9 cellular contexts compared by ENCODE assay signal in the genomic region with DNA sequence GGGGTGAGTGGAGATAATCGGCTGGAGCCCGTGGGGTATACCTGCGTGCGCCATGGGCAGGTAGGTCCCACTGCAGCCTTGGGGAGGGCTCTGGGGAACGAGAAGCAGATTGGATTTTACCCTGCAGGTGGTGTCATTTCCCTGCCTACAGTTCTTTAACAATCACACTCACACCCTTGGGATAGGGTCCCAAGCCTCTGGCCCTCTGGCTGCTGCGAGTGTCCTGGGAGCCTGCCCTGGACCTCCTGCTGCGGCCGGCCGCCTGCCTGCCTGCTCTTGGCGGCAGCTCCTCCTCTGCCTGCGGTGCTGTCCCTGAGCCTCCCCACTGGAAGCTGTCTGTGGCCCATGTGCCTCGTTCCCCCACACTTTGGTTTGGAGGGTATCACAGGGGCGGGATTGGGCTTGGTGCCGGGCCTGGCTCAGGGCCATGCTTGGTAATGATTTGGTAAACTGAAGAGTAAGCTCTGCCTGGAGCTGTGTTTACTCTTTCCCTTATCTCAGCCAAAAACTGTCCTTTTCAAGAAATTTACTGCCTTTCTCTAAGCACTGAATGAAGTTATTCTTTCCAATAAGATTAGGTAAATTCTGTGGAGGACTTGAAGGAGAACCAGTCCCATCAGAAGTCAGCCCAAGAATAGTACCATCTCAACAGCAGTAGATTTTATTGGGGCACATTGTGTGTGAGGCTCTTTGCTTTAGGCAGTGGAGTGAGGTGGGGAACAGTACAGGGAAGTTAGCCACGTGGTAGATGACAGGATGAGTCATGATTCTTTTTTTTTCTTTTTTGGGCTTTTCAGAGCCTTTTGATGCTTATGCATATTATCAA. TPM values are rescaled to one million over a fixed set of nuclear protein-coding genes. Genes with fewer than 3 reads are reported as not detected.
DNase-seq lines count a peak whose midpoint lies in the region; ATAC-seq, FAIRE-seq and TF ChIP-seq lines count a peak whose summit lies in the region.
"Had no signal": no experiment of that assay in that cellular context is flagged by ENCODE, and none has a peak within 500 bp of the region (broad histone marks: within the 10 kb centered on the region; RNA-seq: fewer than 3 reads in every experiment).

No MANE protein-coding gene starts in this region.

- peak overlapping the region; percentile 65; the same call in 2 of the 3 replicates for H3K27ac ChIP-seq in K562 (ENCODE audit: extremely low read depth, low read depth, low read length)
- H3K27ac ChIP-seq in lower lobe of right lung = peak overlapping the region; percentile 32
- H3K27ac ChIP-seq in testis = no peak overlapping the region

- H3K79me2 ChIP-seq in K562 (ENCODE audit: control insufficient read depth, insufficient read depth, low read length) = no peaks in the 10 kb centered on the region

- H3K36me3 ChIP-seq in K562 (ENCODE audit: control insufficient read depth, insufficient read depth, low read length) = no peaks in the 10 kb centered on the region
- H3K36me3 ChIP-seq in lower lobe of right lung = no peaks in the 10 kb centered on the region
- H3K36me3 ChIP-seq in testis (ENCODE audit: low read depth, missing control alignments) = no peaks in the 10 kb centered on the region

- TF ChIP-seq CTCF in K562 (IDR thresholded peaks at IDR 0.05 in 2 of 3, conservative IDR thresholded peaks at IDR 0.05 in 1 of 3; ENCODE audit: insufficient read depth in 2 of 3, low read depth in 1 of 3, low read length in 3 of 3) (0 out of 6 replicates have a peak, but pooled peaks of 1 of the 3 experiments have one; percentile 8), lower lobe of right lung (IDR thresholded peaks at IDR 0.05) (no peak), testis (IDR thresholded peaks at IDR 0.05) (no peak)

- FAIRE-seq in K562 (lab: Jason Lieb, UNC) = peak; percentile 83

- H3K9me1 ChIP-seq in K562 (ENCODE audit: control insufficient read depth, insufficient read depth, low read length) = no peaks in the 10 kb centered on the region

- DNase-seq in AG08396 (ENCODE audit: low spot score) (peak; percentile 54), Kasumi-1 (lab: John Stamatoyannopoulos, UW) (peak; percentile 26 to 48), K562 (ENCODE audit: extremely low read depth in 1 of 4, low spot score in 3 of 4) (peak; percentile 36 to 48 (median 41)), lower lobe of right lung (no peak), SHP77 (lab: John Stamatoyannopoulos, UW) (no peak), ureter (ENCODE audit: low spot score) (no peak), testis (no peak)
- DNase-seq: NCI-H1092 had no signal

- H3K27me3 ChIP-seq in K562 (ENCODE audit: control insufficient read depth in 2 of 2, insufficient read depth in 2 of 2, low read length in 2 of 2) (no peaks in the 10 kb centered on the region), lower lobe of right lung (ENCODE audit: low read depth) (no peaks in the 10 kb centered on the region), testis (no peaks in the 10 kb centered on the region)

- intact Hi-C loops in K562 (cut with micrococcal nuclease) (no loop called here), lower lobe of right lung (cut with DNase I) (no loop called here), testis (cut with DNase I; ENCODE audit: low total_unique reads) (no loop called here)

- BruUV-seq in K562 (replicated peaks; lab: Mats Ljungman, UMichigan) = no TSS peak

- H3K4me1 ChIP-seq in K562 (replicated peaks in 1 of 2; ENCODE audit: control insufficient read depth in 2 of 2, insufficient read depth in 2 of 2, low read length in 2 of 2) = peaks cover 8 to 14% of the 10 kb centered on the region in 2 experiments; a peak in 4 of 5 replicates
- peaks cover 47% of the 10 kb centered on the region for H3K4me1 ChIP-seq in lower lobe of right lung
- no peaks in the 10 kb centered on the region for H3K4me1 ChIP-seq in testis

- peak overlapping the region; percentile 47; the same call in 1 of the 2 replicates for H2AFZ ChIP-seq in K562 (ENCODE audit: low read depth, low read length)

- no peak overlapping the region for H3K4me3 ChIP-seq in K562
- no peak overlapping the region for H3K4me3 ChIP-seq in lower lobe of right lung
- no peak overlapping the region for H3K4me3 ChIP-seq in testis

- peaks cover 13% of the 10 kb centered on the region; the same call in 1 of the 2 replicates for H4K20me1 ChIP-seq in K562 (replicated peaks; ENCODE audit: control insufficient read depth, insufficient read depth, low read length)

- peak overlapping the region; percentile 23 to 57; a peak in 3 of 4 replicates for H3K9ac ChIP-seq in K562 (ENCODE audit: insufficient read depth in 1 of 2, low read depth in 2 of 2, low read length in 2 of 2)

- ATAC-seq in K562 = peak; percentile 90
- ATAC-seq in lower lobe of right lung = peak; percentile 45 to 63
- ATAC-seq in GM18867 (IDR thresholded peaks at IDR 0.05; ENCODE audit: unreplicated experiment) = no peak

- WGBS in K562 (ENCODE audit: insufficient coverage, low coverage, missing lambda C conversion rate) = 27% methylated on average over 11 of the region's 15 CpGs
- 85 to 86% methylated on average over 10 to 15 of the region's 15 CpGs for WGBS in testis, 2 donors

- H3K4me2 ChIP-seq in K562 (ENCODE audit: insufficient read depth, low read length) = peak overlapping the region; percentile 41; the same call in 1 of the 2 replicates

- POLR2A ChIA-PET in K562 (lab: Yijun Ruan, JAX) = interaction anchor here (0.6 to 1.3 kb wide), 3 partner anchors 11 to 1471 kb away, joined by 3 to 4 read pairs (median 3); no protein-coding TSS in a partner anchor

- in situ Hi-C loops in K562 (cut with MboI) = no loop called here

- TF ChIP-seq EP300 in K562 (IDR thresholded peaks at IDR 0.05; ENCODE audit: low read length) = no peak

- TF ChIP-seq POLR2A in K562 (conservative IDR thresholded peaks at IDR 0.05) (no peak), testis (IDR thresholded peaks at IDR 0.05) (no peak)

- CTCF ChIA-PET in K562 (lab: Yijun Ruan, JAX; ENCODE audit: low intra/inter-chr PET ratio) = no interaction called here

- H3K9me3 ChIP-seq in K562 (replicated peaks; ENCODE audit: control insufficient read depth, insufficient read depth, low read depth, low read length) = no peaks in the 10 kb centered on the region
- H3K9me3 ChIP-seq in lower lobe of right lung = no peaks in the 10 kb centered on the region
- H3K9me3 ChIP-seq in testis = no peaks in the 10 kb centered on the region

- peak in 1 of 2 experiments; percentile 28; a peak in 2 of 4 replicates for TF ChIP-seq RAD21 in K562 (CRISPR knock-in tag; conservative IDR thresholded peaks at IDR 0.05 in 1 of 2, IDR thresholded peaks at IDR 0.05 in 1 of 2)

TF ChIP-seq in K562, 482 proteins besides CTCF, POLR2A, EP300 and RAD21 (continues in another document):
- TF ChIP-seq MAFG (tag; conservative IDR thresholded peaks at IDR 0.05) (peak; percentile 40; the same call in 1 of the 2 replicates), ZNF384 (IDR thresholded peaks at IDR 0.05; ENCODE audit: low read depth, low read length) (peak; percentile 87), MEIS2 (IDR thresholded peaks at IDR 0.05; ENCODE audit: partially characterized antibody) (peak; percentile 85), ZBTB7A (IDR thresholded peaks at IDR 0.05; ENCODE audit: borderline replicate concordance, control insufficient read depth, low read depth, low read length) (peak; percentile 36; the same call in 1 of the 2 replicates), ZNF696 (CRISPR knock-in tag; conservative IDR thresholded peaks at IDR 0.05) (no peak), CBFA2T3 (IDR thresholded peaks at IDR 0.05) (peak; percentile 19; the same call in 1 of the 2 replicates), FOXP1 (CRISPR knock-in tag; IDR thresholded peaks at IDR 0.05) (no peak), ZNF316 (IDR thresholded peaks at IDR 0.05) (0 out of 2 replicates have a peak, but pooled peaks have one; percentile 21)
- TF ChIP-seq, protein P1, sequence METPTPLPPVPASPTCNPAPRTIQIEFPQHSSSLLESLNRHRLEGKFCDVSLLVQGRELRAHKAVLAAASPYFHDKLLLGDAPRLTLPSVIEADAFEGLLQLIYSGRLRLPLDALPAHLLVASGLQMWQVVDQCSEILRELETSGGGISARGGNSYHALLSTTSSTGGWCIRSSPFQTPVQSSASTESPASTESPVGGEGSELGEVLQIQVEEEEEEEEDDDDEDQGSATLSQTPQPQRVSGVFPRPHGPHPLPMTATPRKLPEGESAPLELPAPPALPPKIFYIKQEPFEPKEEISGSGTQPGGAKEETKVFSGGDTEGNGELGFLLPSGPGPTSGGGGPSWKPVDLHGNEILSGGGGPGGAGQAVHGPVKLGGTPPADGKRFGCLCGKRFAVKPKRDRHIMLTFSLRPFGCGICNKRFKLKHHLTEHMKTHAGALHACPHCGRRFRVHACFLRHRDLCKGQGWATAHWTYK (CRISPR knock-in tag; IDR thresholded peaks at IDR 0.05) = no peak
- TF ChIP-seq, protein P2, sequence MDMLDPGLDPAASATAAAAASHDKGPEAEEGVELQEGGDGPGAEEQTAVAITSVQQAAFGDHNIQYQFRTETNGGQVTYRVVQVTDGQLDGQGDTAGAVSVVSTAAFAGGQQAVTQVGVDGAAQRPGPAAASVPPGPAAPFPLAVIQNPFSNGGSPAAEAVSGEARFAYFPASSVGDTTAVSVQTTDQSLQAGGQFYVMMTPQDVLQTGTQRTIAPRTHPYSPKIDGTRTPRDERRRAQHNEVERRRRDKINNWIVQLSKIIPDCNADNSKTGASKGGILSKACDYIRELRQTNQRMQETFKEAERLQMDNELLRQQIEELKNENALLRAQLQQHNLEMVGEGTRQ (CRISPR knock-in tag; IDR thresholded peaks at IDR 0.05) = peak; percentile 44; the same call in 1 of the 2 replicates

RNA-seq across cellular contexts. Expression of a gene that starts 53.7 kb away (rescaled TPM):
- 31.5 and 43.3 TPM in 2 replicates for total RNA-seq in K562 (2011; cell fraction: chromatin; rRNA removed; ENCODE audit: low replicate concordance)
- total RNA-seq in K562 (2011; cell fraction: nucleolus; rRNA removed) = 21.1 and 22.2 TPM in 2 replicates
- total RNA-seq in K562 (2011; cell fraction: nucleoplasm; rRNA removed) = 21.2 and 22.4 TPM in 2 replicates
- 5.2 and 8.2 TPM in 2 replicates for total RNA-seq in K562 (2014; rRNA removed)
- 1.9 and 2.4 TPM in 2 replicates for total RNA-seq in K562 (2014; rRNA removed; fragmentation: Illumina TruSeq; extraction: Trizol)
- 3.1 and 3.3 TPM in 2 replicates for total RNA-seq in K562 (2015; rRNA removed; fragmentation: Illumina TruSeq; extraction: Trizol)
- 11.5 and 12.6 TPM in 2 replicates for total RNA-seq in K562 (2021)
- 7.5 and 10.0 TPM in 2 replicates for polyA plus RNA-seq in K562 (2011; rRNA removed)
- 7.8 and 8.5 TPM in 2 replicates for polyA plus RNA-seq in K562 (2011; cell fraction: cytosol; rRNA removed)
- polyA plus RNA-seq in K562 (2011; cell fraction: nucleus; rRNA removed) = 9.0 and 10.7 TPM in 2 replicates
- polyA plus RNA-seq in K562 (2012) = 8.6 and 10.2 TPM in 2 replicates
- polyA plus RNA-seq in K562 (2014; fragmentation: Illumina TruSeq; extraction: Trizol) = 5.6 and 5.8 TPM in 2 replicates
- polyA plus RNA-seq in K562 (2014; fragmentation: Nextera tagmentation; extraction: Ambion mirVana) = under 1 TPM; 0.20 to 0.34 TPM
- 7.1 and 7.9 TPM in 2 replicates for polyA plus RNA-seq in K562 (2014; rRNA removed)
- 8.5 and 9.0 TPM in 2 replicates for polyA minus RNA-seq in K562 (2011; rRNA and poly(A)+ RNA removed)
- polyA minus RNA-seq in K562 (2011; cell fraction: cytosol; rRNA and poly(A)+ RNA removed) = 5.6 and 15.4 TPM in 2 replicates
- 7.1 and 12.8 TPM in 2 replicates for polyA minus RNA-seq in K562 (2011; cell fraction: nucleus; rRNA and poly(A)+ RNA removed)
- total RNA-seq in lower lobe of right lung = 34.1 TPM
- 32.6 TPM for total RNA-seq in ureter
- 10 to 100 TPM; 28.5 to 32.8 TPM for total RNA-seq in testis
- 16.6 TPM for polyA plus RNA-seq in testis (ENCODE audit: insufficient read depth, low read depth, low replicate concordance)

Comparison
In these comparisons a context has a peak if more than half of its experiments do, and no peak if none do; other contexts are left out.
1. DNase-seq: peak in AG08396 (single experiment), Kasumi-1 (2 of 2) and K562 (4 of 4); none in lower lobe of right lung (single experiment), SHP77 (0 of 2), ureter (single experiment) and testis (single experiment).
2. H3K27ac ChIP-seq: peak in K562 (single experiment) and lower lobe of right lung (single experiment); none in testis (0 of 2).